ENCODE assay signal across 10 cellular contexts in the genomic region with DNA sequence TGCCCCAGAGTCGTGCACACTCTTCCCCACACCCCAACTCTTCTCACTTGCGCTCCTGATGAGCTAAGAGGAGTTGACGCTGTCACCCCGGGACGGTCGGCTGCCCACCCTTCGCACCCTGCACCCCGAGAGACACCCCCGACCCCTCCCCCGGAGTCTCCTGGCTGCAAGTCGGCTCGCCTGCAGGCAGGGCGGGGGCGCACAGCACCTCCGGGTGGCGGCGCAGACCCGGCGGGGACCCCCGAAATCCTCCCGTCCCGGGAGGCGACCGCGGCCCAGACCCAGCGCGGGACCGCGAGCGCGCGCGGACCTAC. TPM values are rescaled to one million over a fixed set of nuclear protein-coding genes. Genes with fewer than 3 reads are reported as not detected.
DNase-seq lines count a peak whose midpoint lies in the region; ATAC-seq and TF ChIP-seq lines count a peak whose summit lies in the region.
"Had no signal": no experiment of that assay in that cellular context is flagged by ENCODE, and none has a peak within 500 bp of the region (broad histone marks: within the 10 kb centered on the region; RNA-seq: fewer than 3 reads in every experiment).

No MANE protein-coding gene starts in this region.

- no peaks in the 10 kb centered on the region for H3K36me3 Mint-ChIP-seq in T-cell
- H3K36me3 Mint-ChIP-seq in glutamatergic neuron (ENCODE audit: unreplicated experiment) = no peaks in the 10 kb centered on the region
- H3K36me3 Mint-ChIP-seq: stimulated activated effector memory CD8-positive, alpha-beta T cell treated with anti-CD3 and anti-CD28 coated beads, Interleukin-12 subunit alpha, Interleukin-12 subunit beta, amount 100 ng/mL, for 72 hours had no signal

- in situ Hi-C loops in GM13976 (cut with MboI; ENCODE audit: low sequenced_read_pairs, unreplicated experiment) = no loop called here

- ATAC-seq in T-cell (replicated peaks in 1 of 4) (peak in 3 of 4 experiments; percentile 14 to 24 (median 20)), HG02981 (IDR thresholded peaks at IDR 0.05; ENCODE audit: unreplicated experiment) (no peak), HG03432 (IDR thresholded peaks at IDR 0.05; ENCODE audit: unreplicated experiment) (no peak)

- POLR2A ChIA-PET in T-cell (lab: Charles Lee) = interaction anchor here in 1 of 2 donors (0.6 kb wide), 2 partner anchors 11 to 198 kb away, joined by 3 to 6 read pairs; no protein-coding TSS in a partner anchor

- no peak for TF ChIP-seq CTCF in GM13976 (IDR thresholded peaks at IDR 0.05; ENCODE audit: borderline replicate concordance, control extremely low read depth, extremely low read depth, insufficient read depth, missing control alignments)
- TF ChIP-seq CTCF in glutamatergic neuron (IDR thresholded peaks at IDR 0.05; ENCODE audit: partially characterized antibody, unreplicated experiment) = no peak
- TF ChIP-seq CTCF in retinal pigment epithelial cell (conservative IDR thresholded peaks at IDR 0.05; ENCODE audit: low read depth, low read length) = no peak

- CTCF ChIA-PET in T-cell (lab: Charles Lee) = interaction anchor here in 1 of 2 donors (0.6 kb wide), 1 partner anchor 280 kb away, joined by 6 read pairs; no protein-coding TSS in a partner anchor

- no peak overlapping the region for H3K27ac Mint-ChIP-seq in T-cell
- no peak overlapping the region for H3K27ac Mint-ChIP-seq in glutamatergic neuron (ENCODE audit: unreplicated experiment)
- H3K27ac Mint-ChIP-seq: stimulated activated effector memory CD8-positive, alpha-beta T cell treated with anti-CD3 and anti-CD28 coated beads, Interleukin-12 subunit alpha, Interleukin-12 subunit beta, amount 100 ng/mL, for 72 hours had no signal

- DNase-seq in GM13976 (ENCODE audit: low spot score) (peak; percentile 48), T-cell (no peak), glutamatergic neuron (peak; percentile 14), retinal pigment epithelial cell (ENCODE audit: low read depth) (no peak), NCI-H1092 (lab: John Stamatoyannopoulos, UW) (no peak), COLO668 (lab: John Stamatoyannopoulos, UW; ENCODE audit: unreplicated experiment) (no peak)
- DNase-seq: activated CD4-positive, CD25-positive, alpha-beta regulatory T cell had no signal

- peak overlapping the region; percentile 35 for H3K4me3 ChIP-seq in retinal pigment epithelial cell (ENCODE audit: low read length)

- H3K4me1 Mint-ChIP-seq in T-cell (peaks cover 7 to 11% (median 9%) of the 10 kb centered on the region in 3 donors), glutamatergic neuron (ENCODE audit: low read depth, unreplicated experiment) (no peaks in the 10 kb centered on the region)

- peaks cover 62 to 74% of the 10 kb centered on the region in 2 donors for H3K27me3 Mint-ChIP-seq in T-cell
- peaks cover 17% of the 10 kb centered on the region for H3K27me3 Mint-ChIP-seq in glutamatergic neuron (ENCODE audit: unreplicated experiment)

- peak overlapping the region; percentile 49 to 60 (median 58) for H3K4me3 Mint-ChIP-seq in T-cell
- H3K4me3 Mint-ChIP-seq in glutamatergic neuron (ENCODE audit: unreplicated experiment) = peak overlapping the region; percentile 74

- H3K9me3 Mint-ChIP-seq in T-cell = no peaks in the 10 kb centered on the region
- peaks cover 7% of the 10 kb centered on the region for H3K9me3 Mint-ChIP-seq in glutamatergic neuron (ENCODE audit: unreplicated experiment)
- H3K9me3 Mint-ChIP-seq: stimulated activated effector memory CD8-positive, alpha-beta T cell treated with anti-CD3 and anti-CD28 coated beads, Interleukin-12 subunit alpha, Interleukin-12 subunit beta, amount 100 ng/mL, for 72 hours had no signal

RNA-seq across cellular contexts. Expression of gene RAB3IL1, which starts 0.4 kb away (rescaled TPM):
- total RNA-seq in T-cell = under 1 TPM in 2 of 5 donors, not detected in 3; 0.12 to 0.28 TPM
- total RNA-seq in glutamatergic neuron (ENCODE audit: unreplicated experiment) = 1.3 TPM

RNA-seq across cellular contexts. Expression of gene FADS3, which starts 25.7 kb away (rescaled TPM):
- total RNA-seq in T-cell (10 to 100 TPM in 3 of 5 donors, 1 to 10 TPM in 2; 6.5 to 17.1 (median 10.5) TPM), glutamatergic neuron (ENCODE audit: unreplicated experiment) (9.7 TPM)

RNA-seq across cellular contexts. Expression of gene BEST1, which starts 33.2 kb away (rescaled TPM):
- under 1 TPM in 3 of 5 donors, not detected in 2; 0.07 to 0.23 (median 0.13) TPM for total RNA-seq in T-cell
- total RNA-seq in glutamatergic neuron (ENCODE audit: unreplicated experiment) = 4.6 TPM

RNA-seq across cellular contexts. Expression of gene FTH1, which starts 50.4 kb away (rescaled TPM):
- total RNA-seq in T-cell (1,000 to 10,000 TPM in 2 of 5 donors, 100 to 1,000 TPM in 3; 575 to 1,574 (median 654) TPM), glutamatergic neuron (ENCODE audit: unreplicated experiment) (885 TPM)

Comparison
In these comparisons a context has a peak if more than half of its experiments do, and no peak if none do; other contexts are left out.
1. DNase-seq: peak in GM13976 (single experiment) and glutamatergic neuron (single experiment); none in T-cell (0 of 34), retinal pigment epithelial cell (single experiment), NCI-H1092 (single experiment) and COLO668 (single experiment).
2. ATAC-seq: peak in T-cell (3 of 4); none in HG02981 (single experiment) and HG03432 (single experiment).